In the genomic region with DNA sequence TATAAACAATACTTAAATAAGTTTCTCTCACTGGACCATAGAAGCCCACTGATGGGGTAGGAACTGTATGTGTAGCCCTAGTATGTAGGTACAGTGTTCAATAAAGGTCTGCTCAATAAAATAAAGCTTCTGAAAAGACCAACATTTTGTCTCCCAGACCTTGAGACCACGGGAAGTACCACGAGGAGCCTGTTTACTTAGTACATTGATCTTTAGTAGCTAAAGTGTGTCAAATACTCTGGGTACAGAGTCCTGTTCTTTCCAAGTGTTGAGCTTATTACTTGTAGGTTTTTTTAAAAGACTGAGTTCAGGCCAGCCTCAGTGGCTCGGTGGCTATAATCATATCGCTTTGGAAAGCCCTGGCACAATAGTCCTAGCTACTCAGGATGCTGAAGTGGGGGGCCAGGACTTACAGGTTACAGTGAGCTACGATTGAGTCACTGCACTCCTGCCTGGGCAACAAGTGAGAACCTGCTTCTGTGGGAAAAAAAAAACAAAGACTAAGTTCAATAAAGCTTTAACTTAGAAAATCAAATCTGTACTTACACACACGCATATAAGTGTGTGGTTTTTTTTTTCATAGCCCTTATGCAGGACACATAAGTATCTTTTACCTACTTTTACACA, we compare ENCODE assay signal across 1 cellular context.
TF ChIP-seq lines count a peak whose summit lies in the region.

No MANE protein-coding gene starts in this region.

TF ChIP-seq in HepG2, 621 proteins besides CTCF, POLR2A, EP300 and RAD21 (continued from another document and continues in another):
- TF ChIP-seq PAXIP1 (CRISPR knock-in tag; conservative IDR thresholded peaks at IDR 0.05) (peak; percentile 94), ZFAT (CRISPR knock-in tag; conservative IDR thresholded peaks at IDR 0.05) (no peak), KLF6 (CRISPR knock-in tag; IDR thresholded peaks at IDR 0.05) (0 out of 2 replicates have a peak, but pooled peaks have one; percentile 46), PPARG (CRISPR knock-in tag; conservative IDR thresholded peaks at IDR 0.05) (peak; percentile 62), SALL1 (CRISPR knock-in tag; IDR thresholded peaks at IDR 0.05) (peak; percentile 43), IKZF5 (CRISPR knock-in tag; IDR thresholded peaks at IDR 0.05) (0 out of 2 replicates have a peak, but pooled peaks have one; percentile 34), MYNN (CRISPR knock-in tag; IDR thresholded peaks at IDR 0.05; ENCODE audit: low read depth) (no peak), ASH2L (IDR thresholded peaks at IDR 0.05; ENCODE audit: insufficient read length, low read depth, low read length) (peak; percentile 57), NR2F1 (CRISPR knock-in tag; IDR thresholded peaks at IDR 0.05) (no peak), ZNF75D (CRISPR knock-in tag; IDR thresholded peaks at IDR 0.05; ENCODE audit: borderline replicate concordance) (no peak), RARA (CRISPR knock-in tag; IDR thresholded peaks at IDR 0.05) (peak; percentile 51; the same call in 1 of the 2 replicates), HOXA3 (CRISPR knock-in tag; IDR thresholded peaks at IDR 0.05) (0 out of 2 replicates have a peak, but pooled peaks have one; percentile 29), ZNF501 (CRISPR knock-in tag; IDR thresholded peaks at IDR 0.05) (peak; percentile 36; the same call in 1 of the 2 replicates), HDAC2 (CRISPR knock-in tag; IDR thresholded peaks at IDR 0.05) (peak; percentile 77), NFIC (IDR thresholded peaks at IDR 0.05; ENCODE audit: low read length) (0 out of 2 replicates have a peak, but pooled peaks have one; percentile 47), SAP130 (CRISPR knock-in tag; IDR thresholded peaks at IDR 0.05; ENCODE audit: low read depth) (peak; percentile 60), POGZ (CRISPR knock-in tag; IDR thresholded peaks at IDR 0.05) (peak; percentile 63; the same call in 1 of the 2 replicates), NR2C2 (CRISPR knock-in tag; IDR thresholded peaks at IDR 0.05; ENCODE audit: borderline replicate concordance) (peak; percentile 31), ZNF292 (CRISPR knock-in tag; IDR thresholded peaks at IDR 0.05; ENCODE audit: borderline replicate concordance, low read depth) (peak; percentile 38; the same call in 1 of the 2 replicates), SATB2 (CRISPR knock-in tag; IDR thresholded peaks at IDR 0.05) (no peak), ZNF235 (CRISPR knock-in tag; IDR thresholded peaks at IDR 0.05; ENCODE audit: borderline replicate concordance) (no peak), KDM6A (CRISPR knock-in tag; IDR thresholded peaks at IDR 0.05; ENCODE audit: low read depth) (peak; percentile 85), MED1 (CRISPR knock-in tag; IDR thresholded peaks at IDR 0.05) (peak; percentile 48; the same call in 1 of the 2 replicates), FOXA3 (CRISPR knock-in tag; IDR thresholded peaks at IDR 0.05) (peak; percentile 95), ZBTB7B (CRISPR knock-in tag; IDR thresholded peaks at IDR 0.05) (peak; percentile 25; the same call in 1 of the 2 replicates), CREM (IDR thresholded peaks at IDR 0.05) (peak; percentile 40; the same call in 1 of the 2 replicates), CREM (CRISPR knock-in tag; IDR thresholded peaks at IDR 0.05) (no peak), MAX (IDR thresholded peaks at IDR 0.05) (peak; percentile 79), GABPA (IDR thresholded peaks at IDR 0.05; ENCODE audit: low read depth, low read length) (no peak), GABPA (CRISPR knock-in tag; IDR thresholded peaks at IDR 0.05; ENCODE audit: low read depth) (peak; percentile 52; the same call in 1 of the 2 replicates)
- TF ChIP-seq, protein P1, sequence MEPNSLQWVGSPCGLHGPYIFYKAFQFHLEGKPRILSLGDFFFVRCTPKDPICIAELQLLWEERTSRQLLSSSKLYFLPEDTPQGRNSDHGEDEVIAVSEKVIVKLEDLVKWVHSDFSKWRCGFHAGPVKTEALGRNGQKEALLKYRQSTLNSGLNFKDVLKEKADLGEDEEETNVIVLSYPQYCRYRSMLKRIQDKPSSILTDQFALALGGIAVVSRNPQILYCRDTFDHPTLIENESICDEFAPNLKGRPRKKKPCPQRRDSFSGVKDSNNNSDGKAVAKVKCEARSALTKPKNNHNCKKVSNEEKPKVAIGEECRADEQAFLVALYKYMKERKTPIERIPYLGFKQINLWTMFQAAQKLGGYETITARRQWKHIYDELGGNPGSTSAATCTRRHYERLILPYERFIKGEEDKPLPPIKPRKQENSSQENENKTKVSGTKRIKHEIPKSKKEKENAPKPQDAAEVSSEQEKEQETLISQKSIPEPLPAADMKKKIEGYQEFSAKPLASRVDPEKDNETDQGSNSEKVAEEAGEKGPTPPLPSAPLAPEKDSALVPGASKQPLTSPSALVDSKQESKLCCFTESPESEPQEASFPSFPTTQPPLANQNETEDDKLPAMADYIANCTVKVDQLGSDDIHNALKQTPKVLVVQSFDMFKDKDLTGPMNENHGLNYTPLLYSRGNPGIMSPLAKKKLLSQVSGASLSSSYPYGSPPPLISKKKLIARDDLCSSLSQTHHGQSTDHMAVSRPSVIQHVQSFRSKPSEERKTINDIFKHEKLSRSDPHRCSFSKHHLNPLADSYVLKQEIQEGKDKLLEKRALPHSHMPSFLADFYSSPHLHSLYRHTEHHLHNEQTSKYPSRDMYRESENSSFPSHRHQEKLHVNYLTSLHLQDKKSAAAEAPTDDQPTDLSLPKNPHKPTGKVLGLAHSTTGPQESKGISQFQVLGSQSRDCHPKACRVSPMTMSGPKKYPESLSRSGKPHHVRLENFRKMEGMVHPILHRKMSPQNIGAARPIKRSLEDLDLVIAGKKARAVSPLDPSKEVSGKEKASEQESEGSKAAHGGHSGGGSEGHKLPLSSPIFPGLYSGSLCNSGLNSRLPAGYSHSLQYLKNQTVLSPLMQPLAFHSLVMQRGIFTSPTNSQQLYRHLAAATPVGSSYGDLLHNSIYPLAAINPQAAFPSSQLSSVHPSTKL (CRISPR knock-in tag; IDR thresholded peaks at IDR 0.05), result peak; percentile 88
- TF ChIP-seq, protein P2, sequence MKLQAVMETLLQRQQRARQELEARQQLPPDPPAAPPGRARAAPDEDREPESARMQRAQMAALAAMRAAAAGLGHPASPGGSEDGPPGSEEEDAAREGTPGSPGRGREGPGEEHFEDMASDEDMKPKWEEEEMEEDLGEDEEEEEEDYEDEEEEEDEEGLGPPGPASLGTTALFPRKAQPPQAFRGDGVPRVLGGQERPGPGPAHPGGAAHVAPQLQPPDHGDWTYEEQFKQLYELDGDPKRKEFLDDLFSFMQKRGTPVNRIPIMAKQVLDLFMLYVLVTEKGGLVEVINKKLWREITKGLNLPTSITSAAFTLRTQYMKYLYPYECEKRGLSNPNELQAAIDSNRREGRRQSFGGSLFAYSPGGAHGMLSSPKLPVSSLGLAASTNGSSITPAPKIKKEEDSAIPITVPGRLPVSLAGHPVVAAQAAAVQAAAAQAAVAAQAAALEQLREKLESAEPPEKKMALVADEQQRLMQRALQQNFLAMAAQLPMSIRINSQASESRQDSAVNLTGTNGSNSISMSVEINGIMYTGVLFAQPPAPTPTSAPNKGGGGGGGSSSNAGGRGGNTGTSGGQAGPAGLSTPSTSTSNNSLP (IDR thresholded peaks at IDR 0.05; ENCODE audit: low read depth, low read length), result peak; percentile 65
- TF ChIP-seq, protein P3, sequence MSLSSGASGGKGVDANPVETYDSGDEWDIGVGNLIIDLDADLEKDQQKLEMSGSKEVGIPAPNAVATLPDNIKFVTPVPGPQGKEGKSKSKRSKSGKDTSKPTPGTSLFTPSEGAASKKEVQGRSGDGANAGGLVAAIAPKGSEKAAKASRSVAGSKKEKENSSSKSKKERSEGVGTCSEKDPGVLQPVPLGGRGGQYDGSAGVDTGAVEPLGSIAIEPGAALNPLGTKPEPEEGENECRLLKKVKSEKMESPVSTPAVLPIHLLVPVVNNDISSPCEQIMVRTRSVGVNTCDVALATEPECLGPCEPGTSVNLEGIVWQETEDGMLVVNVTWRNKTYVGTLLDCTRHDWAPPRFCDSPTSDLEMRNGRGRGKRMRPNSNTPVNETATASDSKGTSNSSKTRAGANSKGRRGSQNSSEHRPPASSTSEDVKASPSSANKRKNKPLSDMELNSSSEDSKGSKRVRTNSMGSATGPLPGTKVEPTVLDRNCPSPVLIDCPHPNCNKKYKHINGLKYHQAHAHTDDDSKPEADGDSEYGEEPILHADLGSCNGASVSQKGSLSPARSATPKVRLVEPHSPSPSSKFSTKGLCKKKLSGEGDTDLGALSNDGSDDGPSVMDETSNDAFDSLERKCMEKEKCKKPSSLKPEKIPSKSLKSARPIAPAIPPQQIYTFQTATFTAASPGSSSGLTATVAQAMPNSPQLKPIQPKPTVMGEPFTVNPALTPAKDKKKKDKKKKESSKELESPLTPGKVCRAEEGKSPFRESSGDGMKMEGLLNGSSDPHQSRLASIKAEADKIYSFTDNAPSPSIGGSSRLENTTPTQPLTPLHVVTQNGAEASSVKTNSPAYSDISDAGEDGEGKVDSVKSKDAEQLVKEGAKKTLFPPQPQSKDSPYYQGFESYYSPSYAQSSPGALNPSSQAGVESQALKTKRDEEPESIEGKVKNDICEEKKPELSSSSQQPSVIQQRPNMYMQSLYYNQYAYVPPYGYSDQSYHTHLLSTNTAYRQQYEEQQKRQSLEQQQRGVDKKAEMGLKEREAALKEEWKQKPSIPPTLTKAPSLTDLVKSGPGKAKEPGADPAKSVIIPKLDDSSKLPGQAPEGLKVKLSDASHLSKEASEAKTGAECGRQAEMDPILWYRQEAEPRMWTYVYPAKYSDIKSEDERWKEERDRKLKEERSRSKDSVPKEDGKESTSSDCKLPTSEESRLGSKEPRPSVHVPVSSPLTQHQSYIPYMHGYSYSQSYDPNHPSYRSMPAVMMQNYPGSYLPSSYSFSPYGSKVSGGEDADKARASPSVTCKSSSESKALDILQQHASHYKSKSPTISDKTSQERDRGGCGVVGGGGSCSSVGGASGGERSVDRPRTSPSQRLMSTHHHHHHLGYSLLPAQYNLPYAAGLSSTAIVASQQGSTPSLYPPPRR (CRISPR knock-in tag; IDR thresholded peaks at IDR 0.05; ENCODE audit: borderline replicate concordance), result peak; percentile 15; the same call in 1 of the 2 replicates
- TF ChIP-seq, protein P4, sequence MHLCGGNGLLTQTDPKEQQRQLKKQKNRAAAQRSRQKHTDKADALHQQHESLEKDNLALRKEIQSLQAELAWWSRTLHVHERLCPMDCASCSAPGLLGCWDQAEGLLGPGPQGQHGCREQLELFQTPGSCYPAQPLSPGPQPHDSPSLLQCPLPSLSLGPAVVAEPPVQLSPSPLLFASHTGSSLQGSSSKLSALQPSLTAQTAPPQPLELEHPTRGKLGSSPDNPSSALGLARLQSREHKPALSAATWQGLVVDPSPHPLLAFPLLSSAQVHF (CRISPR knock-in tag; IDR thresholded peaks at IDR 0.05), result no peak
